9 cellular contexts compared by ENCODE assay signal in the genomic region with DNA sequence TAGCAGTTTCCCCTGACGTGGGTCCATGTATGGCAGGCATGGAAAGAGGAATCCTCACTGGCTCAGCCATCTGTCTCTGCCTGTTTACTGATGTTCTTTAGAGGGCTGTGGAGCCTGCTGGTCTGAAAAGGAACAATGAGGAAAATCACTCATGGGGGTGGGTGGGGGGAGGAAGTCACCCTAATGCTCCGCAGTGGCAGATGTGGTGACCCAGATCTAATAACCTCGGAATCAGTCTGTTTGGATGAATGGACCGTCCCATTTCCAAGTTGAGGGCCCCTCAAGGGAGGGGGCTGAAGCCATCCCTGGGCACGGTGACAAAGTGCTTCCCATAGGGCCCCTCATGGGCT. TPM values are rescaled to one million over a fixed set of nuclear protein-coding genes. Genes with fewer than 3 reads are reported as not detected.
DNase-seq lines count a peak whose midpoint lies in the region; ATAC-seq and TF ChIP-seq lines count a peak whose summit lies in the region.
"Had no signal": no experiment of that assay in that cellular context is flagged by ENCODE, and none has a peak within 500 bp of the region (broad histone marks: within the 10 kb centered on the region; RNA-seq: fewer than 3 reads in every experiment).

No MANE protein-coding gene starts in this region.

- H3K4me1 Mint-ChIP-seq in activated T-cell treated with anti-CD3 and anti-CD28 coated beads, Interleukin-2, amount 50 U/mL, for 24 hours (ENCODE audit: low read depth): peaks cover 68% of the 10 kb centered on the region
- H3K4me1 Mint-ChIP-seq in stimulated activated naive CD8-positive, alpha-beta T cell treated with anti-CD3 and anti-CD28 coated beads, Interleukin-15, amount 100 ng/mL, for 72 hours: peaks cover 75% of the 10 kb centered on the region

- in situ Hi-C loops in transverse colon (cut with MboI; ENCODE audit: low pct_ligation_motif_present in 1 of 4, low pct_unique_long_range_greater_than_20kb in 1 of 4, low sequenced_read_pairs in 3 of 4): loop anchor here in 1 of 4 donors (5.0 kb wide), 1 partner anchor 93 kb away; no protein-coding TSS in a partner anchor

- no peak for TF ChIP-seq POLR2A in transverse colon (IDR thresholded peaks at IDR 0.05)

- H3K4me1 ChIP-seq in transverse colon: peaks cover 12 to 44% (median 37%) of the 10 kb centered on the region in 4 donors

- H3K27ac Mint-ChIP-seq in activated T-cell treated with anti-CD3 and anti-CD28 coated beads, Interleukin-2, amount 50 U/mL, for 24 hours: peak overlapping the region; percentile 95
- no peak overlapping the region for H3K27ac Mint-ChIP-seq in stimulated activated naive CD8-positive, alpha-beta T cell treated with anti-CD3 and anti-CD28 coated beads, Interleukin-15, amount 100 ng/mL, for 72 hours

- H3K27me3 ChIP-seq in dorsolateral prefrontal cortex: no peaks in the 10 kb centered on the region
- no peaks in the 10 kb centered on the region for H3K27me3 ChIP-seq in transverse colon

- no peaks in the 10 kb centered on the region for H3K27me3 Mint-ChIP-seq in activated T-cell treated with anti-CD3 and anti-CD28 coated beads, Interleukin-2, amount 50 U/mL, for 24 hours
- H3K27me3 Mint-ChIP-seq in stimulated activated naive CD8-positive, alpha-beta T cell treated with anti-CD3 and anti-CD28 coated beads, Interleukin-15, amount 100 ng/mL, for 72 hours: no peaks in the 10 kb centered on the region

- peaks cover 61% of the 10 kb centered on the region for H3K36me3 Mint-ChIP-seq in activated T-cell treated with anti-CD3 and anti-CD28 coated beads, Interleukin-2, amount 50 U/mL, for 24 hours (ENCODE audit: low read depth)

- no peaks in the 10 kb centered on the region for H3K9me3 ChIP-seq in transverse colon

- H3K4me3 ChIP-seq in dorsolateral prefrontal cortex (peak overlapping the region in 33 of 59 donors; percentile 7 to 79 (median 70)), transverse colon (no peak overlapping the region)

- ATAC-seq in stimulated activated naive CD8-positive, alpha-beta T cell treated with anti-CD3 and anti-CD28 coated beads, Interleukin-15, amount 100 ng/mL, for 72 hours: no peak
- ATAC-seq in GM19397 (IDR thresholded peaks at IDR 0.05; ENCODE audit: unreplicated experiment): no peak

- peak overlapping the region in 26 of 59 donors; percentile 4 to 79 (median 40) for H3K27ac ChIP-seq in dorsolateral prefrontal cortex
- no peak overlapping the region for H3K27ac ChIP-seq in transverse colon
- H3K27ac ChIP-seq: VCaP had no signal

- H3K36me3 ChIP-seq in transverse colon: no peaks in the 10 kb centered on the region

- H3K4me3 Mint-ChIP-seq in activated T-cell treated with anti-CD3 and anti-CD28 coated beads, Interleukin-2, amount 50 U/mL, for 24 hours: peak overlapping the region; percentile 87
- peak overlapping the region; percentile 54 to 85 for H3K4me3 Mint-ChIP-seq in stimulated activated naive CD8-positive, alpha-beta T cell treated with anti-CD3 and anti-CD28 coated beads, Interleukin-15, amount 100 ng/mL, for 72 hours

- intact Hi-C loops in dorsolateral prefrontal cortex (cut with DNase I) (no loop called here), transverse colon (cut with DNase I; ENCODE audit: low total_unique reads) (no loop called here)

- no peaks in the 10 kb centered on the region for H3K9me3 Mint-ChIP-seq in activated T-cell treated with anti-CD3 and anti-CD28 coated beads, Interleukin-2, amount 50 U/mL, for 24 hours
- H3K9me3 Mint-ChIP-seq in stimulated activated naive CD8-positive, alpha-beta T cell treated with anti-CD3 and anti-CD28 coated beads, Interleukin-15, amount 100 ng/mL, for 72 hours: no peaks in the 10 kb centered on the region

- DNase-seq in activated T-cell treated with anti-CD3 and anti-CD28 coated beads, Interleukin-2, amount 50 U/mL, for 24 hours: no peak
- no peak for DNase-seq in activated T-cell treated with anti-CD3 and anti-CD28 coated beads, Interleukin-2, amount 50 U/mL, for 48 hours
- DNase-seq in NCI-H82 (lab: John Stamatoyannopoulos, UW) (peak; percentile 85), dorsolateral prefrontal cortex (no peak), transverse colon (no peak), UCSD-AML1 (lab: John Stamatoyannopoulos, UW; ENCODE audit: unreplicated experiment) (no peak)
- no peak for DNase-seq in stimulated activated naive CD8-positive, alpha-beta T cell treated with anti-CD3 and anti-CD28 coated beads, Interleukin-15, amount 100 ng/mL, for 72 hours

- TF ChIP-seq CTCF in dorsolateral prefrontal cortex (IDR thresholded peaks at IDR 0.05 in 54 of 56, conservative IDR thresholded peaks at IDR 0.05 in 2 of 56; ENCODE audit: low read depth in 1 of 56, partially characterized antibody in 56 of 56) (no peak), transverse colon (IDR thresholded peaks at IDR 0.05) (no peak)

- WGBS in transverse colon (ENCODE audit: low coverage in 1 of 2), 2 donors: 84 to 86% methylated on average over 1 to 5 of the region's 5 CpGs

- no peak for TF ChIP-seq EP300 in transverse colon (IDR thresholded peaks at IDR 0.05; ENCODE audit: low read depth)

RNA-seq across cellular contexts. Expression of gene BCR, which starts 4.4 kb away (rescaled TPM):
- total RNA-seq in dorsolateral prefrontal cortex (100 to 1,000 TPM in 90 of 120 experiments, 10 to 100 TPM in 30; 54.7 to 211 (median 113) TPM), transverse colon (100 to 1,000 TPM in 2 of 4 donors, 10 to 100 TPM in 2; 36.9 to 514 (median 91.0) TPM)

RNA-seq across cellular contexts. Expression of gene RAB36, which starts 39.5 kb away (rescaled TPM):
- total RNA-seq in dorsolateral prefrontal cortex: 10 to 100 TPM in 101 of 120 experiments, 1 to 10 TPM in 19; 7.2 to 20.6 (median 12.3) TPM
- 1 to 10 TPM in 1 of 4 donors, under 1 TPM in 2, not detected in 1; 0.37 to 1.1 (median 0.82) TPM for total RNA-seq in transverse colon

RNA-seq across cellular contexts. Expression of gene RSPH14, which starts 42.9 kb away (rescaled TPM):
- total RNA-seq in dorsolateral prefrontal cortex (10 to 100 TPM in 84 of 120 experiments, 1 to 10 TPM in 36; 3.0 to 22.3 (median 11.9) TPM), transverse colon (under 1 TPM in 1 of 4 donors, not detected in 3; 0.32 TPM)

Comparison
In these comparisons a context has a peak if more than half of its experiments do, and no peak if none do; other contexts are left out.
1. H3K4me3 ChIP-seq: peak in dorsolateral prefrontal cortex (33 of 59); none in transverse colon (0 of 4).